ENCODE assay signal across 8 cellular contexts in genomic region chr2:201234167-201235139, GRCh38. TPM values are rescaled to one million over a fixed set of nuclear protein-coding genes. Genes with fewer than 3 reads are reported as not detected.
DNase-seq lines count a peak whose midpoint lies in the region; ATAC-seq and TF ChIP-seq lines count a peak whose summit lies in the region.

No MANE protein-coding gene starts in this region.

- DNase-seq in SIG-M5 treated with dmso at 0.1 percent for 504 hours (lab: John Stamatoyannopoulos, UW; ENCODE audit: unreplicated experiment), result peak; percentile 38
- no peak for DNase-seq in SIG-M5 (lab: John Stamatoyannopoulos, UW)
- peak; percentile 40 for DNase-seq in choroid plexus epithelial cell (ENCODE audit: low read depth)
- DNase-seq in stimulated activated effector memory CD8-positive, alpha-beta T cell treated with anti-CD3 and anti-CD28 coated beads, Interleukin-12 subunit alpha, Interleukin-12 subunit beta, amount 100 ng/mL, for 72 hours (ENCODE audit: low spot score in 2 of 2), result no peak
- DNase-seq in adrenal gland, result no peak
- no peak for DNase-seq in NK-92 treated with Interleukin-12 subunit alpha and Interleukin-12 subunit beta, amount 100 ng/mL, for 24 hours (lab: John Stamatoyannopoulos, UW)

- peak; percentile 1 for ATAC-seq in stimulated activated effector memory CD8-positive, alpha-beta T cell treated with anti-CD3 and anti-CD28 coated beads, Interleukin-12 subunit alpha, Interleukin-12 subunit beta, amount 100 ng/mL, for 72 hours
- ATAC-seq in activated CD4-positive, CD25-positive, alpha-beta regulatory T cell treated with anti-CD3 and anti-CD28 coated beads, Interleukin-2, amount 50 U/mL, for 24 hours, result no peak

- peak overlapping the region; percentile 52 for H3K4me3 ChIP-seq in HUES48 (ENCODE audit: low read depth, low read length)
- H3K4me3 ChIP-seq in choroid plexus epithelial cell (ENCODE audit: low read depth, low read length), result no peak overlapping the region
- H3K4me3 ChIP-seq in adrenal gland, result peak overlapping the region in 1 of 4 donors; percentile 46

- intact Hi-C loops in adrenal gland (cut with DNase I), result loop anchor here (5.0 kb wide), 2 partner anchors 52 to 128 kb away; partner anchors contain the start of gene CASP10 (in 1 of the 2)

- H3K27me3 ChIP-seq in HUES48 (ENCODE audit: control insufficient read depth, insufficient read depth, low read length), result no peaks in the 10 kb centered on the region
- H3K27me3 ChIP-seq in adrenal gland, result no peaks in the 10 kb centered on the region

- H3K4me1 Mint-ChIP-seq in stimulated activated effector memory CD8-positive, alpha-beta T cell treated with anti-CD3 and anti-CD28 coated beads, Interleukin-12 subunit alpha, Interleukin-12 subunit beta, amount 100 ng/mL, for 72 hours, result peaks cover 41% of the 10 kb centered on the region

- H3K4me1 ChIP-seq in HUES48 (ENCODE audit: control insufficient read depth, insufficient read depth, low read length) (peaks cover 15% of the 10 kb centered on the region), adrenal gland (replicated peaks in 1 of 2) (peaks cover 8 to 33% of the 10 kb centered on the region in 2 donors)

- TF ChIP-seq CTCF in choroid plexus epithelial cell (conservative IDR thresholded peaks at IDR 0.05; ENCODE audit: low read depth, low read length) (no peak), adrenal gland (IDR thresholded peaks at IDR 0.05) (no peak)

- H3K9me3 Mint-ChIP-seq in stimulated activated effector memory CD8-positive, alpha-beta T cell treated with anti-CD3 and anti-CD28 coated beads, Interleukin-12 subunit alpha, Interleukin-12 subunit beta, amount 100 ng/mL, for 72 hours, result no peaks in the 10 kb centered on the region

- 74 to 83% (median 78%) methylated on average over 15 of the region's 15 CpGs for WGBS in adrenal gland, 4 donors

- peak overlapping the region; percentile 94 for H3K27ac Mint-ChIP-seq in stimulated activated effector memory CD8-positive, alpha-beta T cell treated with anti-CD3 and anti-CD28 coated beads, Interleukin-12 subunit alpha, Interleukin-12 subunit beta, amount 100 ng/mL, for 72 hours

- no peaks in the 10 kb centered on the region for H3K36me3 ChIP-seq in HUES48 (ENCODE audit: control insufficient read depth, insufficient read depth, low read length)
- H3K36me3 ChIP-seq in adrenal gland (replicated peaks in 1 of 2), result no peaks in the 10 kb centered on the region

- peaks cover 67% of the 10 kb centered on the region for H3K36me3 Mint-ChIP-seq in stimulated activated effector memory CD8-positive, alpha-beta T cell treated with anti-CD3 and anti-CD28 coated beads, Interleukin-12 subunit alpha, Interleukin-12 subunit beta, amount 100 ng/mL, for 72 hours

- no peak overlapping the region for H3K9ac ChIP-seq in HUES48 (ENCODE audit: low read depth, low read length)

- H3K9me3 ChIP-seq in HUES48 (ENCODE audit: control insufficient read depth, insufficient read depth, low read length) (0 out of 2 replicates have a peak, but pooled peaks cover 1% of the 10 kb centered on the region), adrenal gland (replicated peaks in 1 of 3) (no peaks in the 10 kb centered on the region)

- peak overlapping the region; percentile 91 for H3K4me3 Mint-ChIP-seq in stimulated activated effector memory CD8-positive, alpha-beta T cell treated with anti-CD3 and anti-CD28 coated beads, Interleukin-12 subunit alpha, Interleukin-12 subunit beta, amount 100 ng/mL, for 72 hours

- TF ChIP-seq POLR2A in adrenal gland (IDR thresholded peaks at IDR 0.05), result no peak

- H3K27ac ChIP-seq in HUES48 (ENCODE audit: low read depth, low read length) (no peak overlapping the region), adrenal gland (peak overlapping the region in 2 of 5 donors; percentile 6 to 80)

RNA-seq across cellular contexts. Expression of gene CASP8, which starts 25.9 kb away (rescaled TPM):
- total RNA-seq in adrenal gland, result 10 to 100 TPM in 7 of 8 donors, 1 to 10 TPM in 1; 9.1 to 55.8 (median 20.8) TPM
- 10 to 100 TPM in 2 of 3 donors, 1 to 10 TPM in 1; 8.2 to 20.6 (median 11.4) TPM for polyA plus RNA-seq in adrenal gland

RNA-seq across cellular contexts. Expression of gene CASP10, which starts 51.5 kb away (rescaled TPM):
- 10 to 100 TPM in 1 of 8 donors, 1 to 10 TPM in 7; 3.3 to 12.8 (median 5.3) TPM for total RNA-seq in adrenal gland
- polyA plus RNA-seq in adrenal gland, result 1 to 10 TPM; 2.5 to 4.7 (median 2.5) TPM

Comparison
In these comparisons a context has a peak if more than half of its experiments do, and no peak if none do; other contexts are left out.
1. DNase-seq: peak in SIG-M5 treated with dmso at 0.1 percent for 504 hours (single experiment) and choroid plexus epithelial cell (single experiment); none in SIG-M5 (single experiment), stimulated activated effector memory CD8-positive, alpha-beta T cell treated with anti-CD3 and anti-CD28 coated beads, Interleukin-12 subunit alpha, Interleukin-12 subunit beta, amount 100 ng/mL, for 72 hours (0 of 2), adrenal gland (0 of 7) and NK-92 treated with Interleukin-12 subunit alpha and Interleukin-12 subunit beta, amount 100 ng/mL, for 24 hours (single experiment).